21 cellular contexts compared by ENCODE assay signal in the genomic region with DNA sequence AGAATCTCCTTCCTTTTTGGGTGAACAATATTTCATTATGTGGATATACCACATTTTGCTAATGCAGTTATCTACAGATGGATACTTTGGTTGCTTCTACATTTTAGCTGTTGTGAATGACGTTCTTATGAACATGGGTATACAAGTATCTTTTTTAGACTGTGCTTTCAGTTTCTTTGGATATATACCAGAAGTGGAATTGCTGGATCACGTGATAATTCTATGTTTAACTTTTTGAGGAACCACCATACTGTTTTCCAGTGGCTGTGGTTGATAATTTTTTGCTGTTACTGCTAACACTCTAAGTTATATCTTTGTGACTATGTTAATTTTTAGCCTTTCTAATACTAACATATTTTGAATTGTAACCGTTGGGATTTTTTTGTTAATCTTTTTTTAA.
"Had no signal": no experiment of that assay in that cellular context is flagged by ENCODE, and none has a peak within 500 bp of the region (broad histone marks: within the 10 kb centered on the region; RNA-seq: fewer than 3 reads in every experiment).

No MANE protein-coding gene starts in this region.

- H3K27ac Mint-ChIP-seq: activated CD4-positive, alpha-beta memory T cell treated with anti-CD3 and anti-CD28 coated beads, Interleukin-2, amount 10 ng/mL, durations not matched to agents 7 days and 5 days; activated naive CD8-positive, alpha-beta T cell treated with anti-CD3 and anti-CD28 coated beads for 36 hours; natural killer cell; WTC11 had no signal

- H3K27ac ChIP-seq: body of pancreas, colonic mucosa, esophagus muscularis mucosa, left lung, psoas muscle, right lobe of liver, stomach, testis, upper lobe of right lung had no signal

- H3K4me3 ChIP-seq: body of pancreas, colonic mucosa, esophagus muscularis mucosa, left lung, psoas muscle, right lobe of liver, stomach, testis, upper lobe of right lung had no signal

- H3K27me3 Mint-ChIP-seq: activated CD4-positive, alpha-beta memory T cell treated with anti-CD3 and anti-CD28 coated beads, Interleukin-2, amount 10 ng/mL, durations not matched to agents 7 days and 5 days; activated naive CD8-positive, alpha-beta T cell treated with anti-CD3 and anti-CD28 coated beads for 36 hours had no signal

- ATAC-seq: body of pancreas, left lung, natural killer cell, psoas muscle, upper lobe of right lung, WTC11 had no signal

- DNase-seq: activated CD4-positive, alpha-beta memory T cell treated with anti-CD3 and anti-CD28 coated beads, Interleukin-2, amount 10 ng/mL, durations not matched to agents 7 days and 5 days; activated CD4-positive, alpha-beta T cell treated with anti-CD3 and anti-CD28 coated beads for 4 hours; activated gamma-delta T cell; activated naive CD8-positive, alpha-beta T cell treated with anti-CD3 and anti-CD28 coated beads for 36 hours; activated T-cell treated with anti-CD3 and anti-CD28 coated beads, Interleukin-2, amount 50 U/mL, for 48 hours; amygdala; body of pancreas; caudate nucleus; colonic mucosa; left lung; mesendoderm; natural killer cell; occipital lobe; psoas muscle; right lobe of liver; stimulated activated CD4-positive, alpha-beta T cell treated with anti-CD3 and anti-CD28 coated beads, Interleukin-1b, Interleukin-23, amount 100 ng/mL, for 48 hours; stomach; testis; upper lobe of right lung had no signal

- H3K9me3 Mint-ChIP-seq: activated CD4-positive, alpha-beta memory T cell treated with anti-CD3 and anti-CD28 coated beads, Interleukin-2, amount 10 ng/mL, durations not matched to agents 7 days and 5 days; activated naive CD8-positive, alpha-beta T cell treated with anti-CD3 and anti-CD28 coated beads for 36 hours; natural killer cell; WTC11 had no signal

- H3K4me1 Mint-ChIP-seq: activated CD4-positive, alpha-beta memory T cell treated with anti-CD3 and anti-CD28 coated beads, Interleukin-2, amount 10 ng/mL, durations not matched to agents 7 days and 5 days; WTC11 had no signal

- H3K4me3 Mint-ChIP-seq: activated CD4-positive, alpha-beta memory T cell treated with anti-CD3 and anti-CD28 coated beads, Interleukin-2, amount 10 ng/mL, durations not matched to agents 7 days and 5 days; activated naive CD8-positive, alpha-beta T cell treated with anti-CD3 and anti-CD28 coated beads for 36 hours; natural killer cell; WTC11 had no signal

- H3K9me3 ChIP-seq: body of pancreas, colonic mucosa, esophagus muscularis mucosa, left lung, psoas muscle, right lobe of liver, stomach, testis, upper lobe of right lung had no signal

- H3K27me3 ChIP-seq: body of pancreas, colonic mucosa, esophagus muscularis mucosa, left lung, right lobe of liver, stomach, testis, upper lobe of right lung had no signal

- H3K4me1 ChIP-seq: body of pancreas, colonic mucosa, esophagus muscularis mucosa, psoas muscle, right lobe of liver, stomach, testis, upper lobe of right lung had no signal
